ENCODE assay signal across 10 cellular contexts in genomic region chr4:70714061-70714468, GRCh38. TPM values are rescaled to one million over a fixed set of nuclear protein-coding genes. Genes with fewer than 3 reads are reported as not detected.
DNase-seq lines count a peak whose midpoint lies in the region; ATAC-seq and TF ChIP-seq lines count a peak whose summit lies in the region.
"Had no signal": no experiment of that assay in that cellular context is flagged by ENCODE, and none has a peak within 500 bp of the region (broad histone marks: within the 10 kb centered on the region; RNA-seq: fewer than 3 reads in every experiment).

No MANE protein-coding gene starts in this region.

- no peaks in the 10 kb centered on the region for H4K20me1 ChIP-seq in DOHH2 (ENCODE audit: control insufficient read depth, insufficient read depth, low read depth, low read length)

- peaks cover 66% of the 10 kb centered on the region for H3K4me1 ChIP-seq in DOHH2 (ENCODE audit: control insufficient read depth, low read length)

- no peaks in the 10 kb centered on the region for H3K9me3 ChIP-seq in DOHH2 (ENCODE audit: control insufficient read depth, insufficient read depth, low read length)
- H3K9me3 ChIP-seq: Caco-2 had no signal

- no peaks in the 10 kb centered on the region for H3K9me2 ChIP-seq in DOHH2 (replicated peaks; ENCODE audit: control insufficient read depth, low read length)

- peak; percentile 24 for ATAC-seq in GM21528 (IDR thresholded peaks at IDR 0.05; ENCODE audit: low FRiP score, unreplicated experiment)
- ATAC-seq in HG03469 (IDR thresholded peaks at IDR 0.05; ENCODE audit: unreplicated experiment): peak; percentile 16

- H3K27me3 ChIP-seq in DOHH2 (ENCODE audit: control insufficient read depth, low read length): no peaks in the 10 kb centered on the region

- H3K4me3 ChIP-seq in DOHH2 (ENCODE audit: low read length) (peak overlapping the region; percentile 56), fibroblast of villous mesenchyme (ENCODE audit: low read depth, low read length) (no peak overlapping the region)

- H3K4me2 ChIP-seq in DOHH2 (ENCODE audit: low read length): peak overlapping the region; percentile 71

- DNase-seq in fibroblast of villous mesenchyme (ENCODE audit: low read depth): peak; percentile 33
- no peak for DNase-seq in GF-D8 (lab: John Stamatoyannopoulos, UW)
- DNase-seq in cerebellar nuclear complex (lab: John Stamatoyannopoulos, UW): no peak
- DNase-seq in GOT3 (lab: John Stamatoyannopoulos, UW): no peak
- DNase-seq in AG08396 (ENCODE audit: low spot score): no peak
- DNase-seq: T-helper 1 cell had no signal

- peaks cover 97% of the 10 kb centered on the region for H3K79me2 ChIP-seq in DOHH2 (ENCODE audit: control insufficient read depth, low read length)

- no peak overlapping the region for H3K27ac ChIP-seq in DOHH2 (ENCODE audit: low read depth, low read length)

- H3F3A ChIP-seq in DOHH2 (ENCODE audit: control insufficient read depth, insufficient read depth): no peaks in the 10 kb centered on the region

- peaks cover 4% of the 10 kb centered on the region; the same call in 1 of the 2 replicates for H3K36me3 ChIP-seq in DOHH2 (ENCODE audit: control insufficient read depth, low read length)

- no peak for TF ChIP-seq CTCF in DOHH2 (IDR thresholded peaks at IDR 0.05; ENCODE audit: low read depth, low read length, poor library complexity, severe bottlenecking)
- TF ChIP-seq CTCF in fibroblast of villous mesenchyme (IDR thresholded peaks at IDR 0.05; ENCODE audit: insufficient read depth, low read depth, low read length): no peak

RNA-seq across cellular contexts. Expression of gene RUFY3, which starts 7.7 kb away (rescaled TPM):
- total RNA-seq in fibroblast of villous mesenchyme: 56.7 and 60.5 TPM in 2 replicates

RNA-seq across cellular contexts. Expression of gene UTP3, which starts 25.7 kb away (rescaled TPM):
- 15.1 and 23.3 TPM in 2 replicates for total RNA-seq in fibroblast of villous mesenchyme

RNA-seq across cellular contexts. Expression of gene JCHAIN, which starts 47.8 kb away (rescaled TPM):
- 0.64 and 2.6 TPM in 2 replicates for total RNA-seq in fibroblast of villous mesenchyme
- total RNA-seq: Caco-2 had no signal
